In genomic region chr4:187432310-187432709, GRCh38 we compare ENCODE assay signal across 24 cellular contexts.
"Had no signal": no experiment of that assay in that cellular context is flagged by ENCODE, and none has a peak within 500 bp of the region (broad histone marks: within the 10 kb centered on the region; RNA-seq: fewer than 3 reads in every experiment).

No MANE protein-coding gene starts in this region.

- H3K4me1 ChIP-seq: left ventricle myocardium inferior, right atrium auricular region, right lobe of liver, transverse colon, uterus had no signal

- H3K36me3 ChIP-seq: left ventricle myocardium inferior, ovary, right atrium auricular region, right lobe of liver, transverse colon, uterus had no signal

- ATAC-seq: natural killer cell treated with Interleukin-12 subunit alpha and Interleukin-12 subunit beta and Interleukin-15 and Interleukin-18, amount 100 ng/mL, for 72 hours; stimulated activated effector memory CD8-positive, alpha-beta T cell treated with anti-CD3 and anti-CD28 coated beads, Interleukin-12 subunit alpha, Interleukin-12 subunit beta, amount 100 ng/mL, for 72 hours; stimulated activated naive CD8-positive, alpha-beta T cell treated with anti-CD3 and anti-CD28 coated beads, Interleukin-15, amount 100 ng/mL, for 72 hours had no signal

- H3K27me3 Mint-ChIP-seq: naive B cell; natural killer cell treated with Interleukin-12 subunit alpha and Interleukin-12 subunit beta and Interleukin-15 and Interleukin-18, amount 100 ng/mL, for 72 hours; progenitor cell of endocrine pancreas; stimulated activated naive CD8-positive, alpha-beta T cell treated with anti-CD3 and anti-CD28 coated beads, Interleukin-15, amount 100 ng/mL, for 72 hours had no signal

- H3K36me3 Mint-ChIP-seq: naive B cell; natural killer cell treated with Interleukin-12 subunit alpha and Interleukin-12 subunit beta and Interleukin-15 and Interleukin-18, amount 100 ng/mL, for 72 hours; stimulated activated effector memory CD8-positive, alpha-beta T cell treated with anti-CD3 and anti-CD28 coated beads, Interleukin-12 subunit alpha, Interleukin-12 subunit beta, amount 100 ng/mL, for 72 hours had no signal

- FAIRE-seq: islet of Langerhans had no signal

- H3K4me3 ChIP-seq: left ventricle myocardium inferior, lung, ovary, right atrium auricular region, right lobe of liver, skin epidermis, transverse colon, uterus had no signal

- H3K27ac ChIP-seq: left ventricle myocardium inferior, ovary, right atrium auricular region, right lobe of liver, skin epidermis, transverse colon, uterus had no signal

- H3K27ac Mint-ChIP-seq: immature natural killer cell; naive B cell; natural killer cell treated with Interleukin-12 subunit alpha and Interleukin-12 subunit beta and Interleukin-15 and Interleukin-18, amount 100 ng/mL, for 72 hours; progenitor cell of endocrine pancreas; stimulated activated effector memory CD8-positive, alpha-beta T cell treated with anti-CD3 and anti-CD28 coated beads, Interleukin-12 subunit alpha, Interleukin-12 subunit beta, amount 100 ng/mL, for 72 hours had no signal

- H3K9me3 ChIP-seq: ovary, right atrium auricular region, right lobe of liver, transverse colon, uterus had no signal

- H3K4me1 Mint-ChIP-seq: immature natural killer cell; naive B cell; stimulated activated effector memory CD8-positive, alpha-beta T cell treated with anti-CD3 and anti-CD28 coated beads, Interleukin-12 subunit alpha, Interleukin-12 subunit beta, amount 100 ng/mL, for 72 hours; stimulated activated naive CD8-positive, alpha-beta T cell treated with anti-CD3 and anti-CD28 coated beads, Interleukin-15, amount 100 ng/mL, for 72 hours had no signal

- H3K27me3 ChIP-seq: ovary, right atrium auricular region, right lobe of liver, transverse colon, uterus had no signal

- DNase-seq: head of caudate nucleus; hippocampal formation; immature natural killer cell; left ventricle myocardium inferior; mesenchymal stem cell; naive B cell; ovary; right lobe of liver; stimulated activated CD4-positive, alpha-beta T cell treated with anti-CD3 and anti-CD28 coated beads, Interleukin-12 subunit alpha, Interleukin-12 subunit beta, amount 100 ng/mL, for 4 hours; stimulated activated CD4-positive, alpha-beta T cell treated with anti-CD3 and anti-CD28 coated beads, Interleukin-15, amount 100 ng/mL, for 24 hours; stimulated activated CD4-positive, alpha-beta T cell treated with anti-CD3 and anti-CD28 coated beads, Interleukin-2, amount 100 ng/mL, for 24 hours; stimulated activated CD4-positive, alpha-beta T cell treated with anti-CD3 and anti-CD28 coated beads, Interleukin-4, amount 100 ng/mL, for 24 hours; stimulated activated naive CD4-positive, alpha-beta T cell treated with Interleukin-2 at 50 U/mL for 16 hours; stimulated activated naive CD8-positive, alpha-beta T cell treated with anti-CD3 and anti-CD28 coated beads, Interleukin-15, amount 100 ng/mL, for 72 hours; substantia nigra; transverse colon; uterus had no signal

- H3K4me3 Mint-ChIP-seq: immature natural killer cell; naive B cell; natural killer cell treated with Interleukin-12 subunit alpha and Interleukin-12 subunit beta and Interleukin-15 and Interleukin-18, amount 100 ng/mL, for 72 hours; stimulated activated effector memory CD8-positive, alpha-beta T cell treated with anti-CD3 and anti-CD28 coated beads, Interleukin-12 subunit alpha, Interleukin-12 subunit beta, amount 100 ng/mL, for 72 hours; stimulated activated naive CD8-positive, alpha-beta T cell treated with anti-CD3 and anti-CD28 coated beads, Interleukin-15, amount 100 ng/mL, for 72 hours had no signal
